1 cellular context compared by ENCODE assay signal in genomic region chr3:195556390-195556789, GRCh38.
TF ChIP-seq lines count a peak whose summit lies in the region.

No MANE protein-coding gene starts in this region.

TF ChIP-seq in GM12878, 131 proteins besides CTCF, POLR2A, EP300 and RAD21:
- TF ChIP-seq, protein P1, sequence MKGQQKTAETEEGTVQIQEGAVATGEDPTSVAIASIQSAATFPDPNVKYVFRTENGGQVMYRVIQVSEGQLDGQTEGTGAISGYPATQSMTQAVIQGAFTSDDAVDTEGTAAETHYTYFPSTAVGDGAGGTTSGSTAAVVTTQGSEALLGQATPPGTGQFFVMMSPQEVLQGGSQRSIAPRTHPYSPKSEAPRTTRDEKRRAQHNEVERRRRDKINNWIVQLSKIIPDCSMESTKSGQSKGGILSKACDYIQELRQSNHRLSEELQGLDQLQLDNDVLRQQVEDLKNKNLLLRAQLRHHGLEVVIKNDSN (IDR thresholded peaks at IDR 0.05; ENCODE audit: borderline replicate concordance, extremely low read length, insufficient read depth, low read depth, low read length), result peak; percentile 3
- TF ChIP-seq CREB1 (IDR thresholded peaks at IDR 0.05; ENCODE audit: low read depth) (no peak), GATAD2B (conservative IDR thresholded peaks at IDR 0.05; ENCODE audit: low read depth) (no peak)
